ENCODE assay signal across 8 cellular contexts in genomic region chr3:48555949-48556795, GRCh38. TPM values are rescaled to one million over a fixed set of nuclear protein-coding genes. Genes with fewer than 3 reads are reported as not detected.
DNase-seq lines count a peak whose midpoint lies in the region; ATAC-seq, FAIRE-seq and TF ChIP-seq lines count a peak whose summit lies in the region.

No MANE protein-coding gene starts in this region.

- no peak for TF ChIP-seq EP300 in gastroesophageal sphincter (IDR thresholded peaks at IDR 0.05)

- peaks cover 18 to 24% (median 21%) of the 10 kb centered on the region in 3 donors for H3K4me1 Mint-ChIP-seq in T-cell

- H3K4me3 ChIP-seq in gastroesophageal sphincter (peak overlapping the region; percentile 31 to 55), small intestine (ENCODE audit: low read depth in 1 of 2, low read length in 2 of 2) (peak overlapping the region; percentile 51 to 84)

- DNase-seq in DMS53 (lab: John Stamatoyannopoulos, UW) (peak; percentile 29), DMS53 treated with DMSO at 0.1 percent for 48 hours (lab: John Stamatoyannopoulos, UW; ENCODE audit: unreplicated experiment) (no peak), T-cell (peak in 9 of 34 experiments; percentile 6 to 22 (median 12)), small intestine (peak; percentile 19), DMS79 treated with DMSO at 0.1 percent for 48 hours (lab: John Stamatoyannopoulos, UW) (no peak)
- no peak for DNase-seq in NK-92 treated with Interleukin-12 subunit alpha and Interleukin-12 subunit beta, amount 100 ng/mL, for 24 hours (lab: John Stamatoyannopoulos, UW)

- peak in 1 of 2 donors; percentile 15 for TF ChIP-seq POLR2A in gastroesophageal sphincter (IDR thresholded peaks at IDR 0.05)

- no peaks in the 10 kb centered on the region for H3K36me3 Mint-ChIP-seq in T-cell

- ATAC-seq in T-cell (replicated peaks in 1 of 4) (no peak), gastroesophageal sphincter (no peak), GM21515 (IDR thresholded peaks at IDR 0.05; ENCODE audit: unreplicated experiment) (no peak)

- TF ChIP-seq CTCF in gastroesophageal sphincter (IDR thresholded peaks at IDR 0.05), result no peak

- CTCF ChIA-PET in T-cell (lab: Charles Lee), result interaction anchor here (0.6 to 3.2 kb wide), 11 partner anchors 7 to 1663 kb away, joined by 3 to 25 read pairs (median 4); partner anchors contain the start of genes CCDC51 (in 1 of the 2), TMA7 (in 1 of the 2) and WDR6 (in 1 of the 2)

- H3K27me3 ChIP-seq in gastroesophageal sphincter (no peaks in the 10 kb centered on the region), small intestine (ENCODE audit: control insufficient read depth in 2 of 2, insufficient read depth in 2 of 2, low read length in 2 of 2) (no peaks in the 10 kb centered on the region)

- peaks cover 0 to 58% (median 20%) of the 10 kb centered on the region in 3 donors for H3K4me1 ChIP-seq in gastroesophageal sphincter
- peaks cover 0 to 2% of the 10 kb centered on the region in 2 donors for H3K4me1 ChIP-seq in small intestine (ENCODE audit: control insufficient read depth in 2 of 2, insufficient read depth in 1 of 2, low read depth in 1 of 2, low read length in 1 of 2)

- H3K9me3 ChIP-seq in gastroesophageal sphincter (no peaks in the 10 kb centered on the region), small intestine (ENCODE audit: control insufficient read depth, low read depth) (no peaks in the 10 kb centered on the region)

- no peaks in the 10 kb centered on the region for H3K9me3 Mint-ChIP-seq in T-cell

- POLR2A ChIA-PET in T-cell (lab: Charles Lee), result interaction anchor here (0.5 to 0.8 kb wide), 4 partner anchors 49 to 1982 kb away, joined by 3 to 6 read pairs (median 3); partner anchors contain the start of gene CCDC51 (in 1 of the 2)

- H3K27me3 Mint-ChIP-seq in T-cell, result no peaks in the 10 kb centered on the region

- no peak for FAIRE-seq in small intestine (lab: Jason Lieb, UNC)

- H3K27ac ChIP-seq in gastroesophageal sphincter (peak overlapping the region in 3 of 4 donors; percentile 67 to 81 (median 74)), small intestine (ENCODE audit: low read depth in 1 of 2, low read length in 1 of 2) (peak overlapping the region; percentile 13 to 71)

- no peaks in the 10 kb centered on the region for H3K36me3 ChIP-seq in gastroesophageal sphincter
- no peaks in the 10 kb centered on the region for H3K36me3 ChIP-seq in small intestine (ENCODE audit: control insufficient read depth in 2 of 2, insufficient read depth in 2 of 2, low read length in 2 of 2)

- WGBS in gastroesophageal sphincter (ENCODE audit: low coverage in 1 of 2), 2 donors, result 13 to 65% methylated on average over 3 to 13 of the region's 29 CpGs
- WGBS in small intestine, 3 donors, result 4 to 14% (median 13%) methylated on average over 24 to 29 of the region's 29 CpGs

- peak overlapping the region; percentile 79 to 86 for H3K27ac Mint-ChIP-seq in T-cell

- H3K4me3 Mint-ChIP-seq in T-cell, result peak overlapping the region; percentile 76 to 85 (median 82)

RNA-seq across cellular contexts. Expression of gene PFKFB4, which starts 0.4 kb away (rescaled TPM):
- total RNA-seq in T-cell (1 to 10 TPM; 1.8 to 4.2 (median 2.4) TPM), gastroesophageal sphincter (1 to 10 TPM; 1.8 to 2.9 (median 2.4) TPM)
- 10 to 100 TPM; 11.3 to 44.5 (median 17.0) TPM for polyA plus RNA-seq in small intestine

RNA-seq across cellular contexts. Expression of gene UCN2, which starts 7.4 kb away (rescaled TPM):
- total RNA-seq in T-cell, result under 1 TPM in 1 of 5 donors, not detected in 4; 0.16 TPM
- total RNA-seq in gastroesophageal sphincter, result under 1 TPM in 1 of 4 donors, not detected in 3; 0.19 TPM
- under 1 TPM in 1 of 3 donors, not detected in 2; 0.13 TPM for polyA plus RNA-seq in small intestine

RNA-seq across cellular contexts. Expression of gene COL7A1, which starts 39.0 kb away (rescaled TPM):
- 1 to 10 TPM in 3 of 5 donors, under 1 TPM in 2; 0.33 to 2.3 (median 1.3) TPM for total RNA-seq in T-cell
- 1 to 10 TPM; 1.7 to 3.9 (median 1.9) TPM for total RNA-seq in gastroesophageal sphincter
- polyA plus RNA-seq in small intestine, result 10 to 100 TPM in 2 of 3 donors, 1 to 10 TPM in 1; 8.0 to 26.7 (median 11.9) TPM

RNA-seq across cellular contexts. Expression of gene SHISA5, which starts 52.2 kb away (rescaled TPM):
- 100 to 1,000 TPM; 156 to 258 (median 217) TPM for total RNA-seq in T-cell
- 100 to 1,000 TPM in 3 of 4 donors, 10 to 100 TPM in 1; 98.2 to 191 (median 122) TPM for total RNA-seq in gastroesophageal sphincter
- polyA plus RNA-seq in small intestine, result 100 to 1,000 TPM in 1 of 3 donors, 10 to 100 TPM in 2; 68.2 to 135 (median 77.8) TPM

RNA-seq across cellular contexts. Expression of gene UQCRC1, which starts 53.3 kb away (rescaled TPM):
- total RNA-seq in T-cell (100 to 1,000 TPM in 2 of 5 donors, 10 to 100 TPM in 3; 93.0 to 109 (median 98.4) TPM), gastroesophageal sphincter (100 to 1,000 TPM; 195 to 346 (median 302) TPM)
- polyA plus RNA-seq in small intestine, result 100 to 1,000 TPM; 374 to 692 (median 531) TPM

Comparison
In these comparisons a context has a peak if more than half of its experiments do, and no peak if none do; other contexts are left out.
1. DNase-seq: peak in DMS53 (single experiment) and small intestine (single experiment); none in DMS53 treated with DMSO at 0.1 percent for 48 hours (single experiment), DMS79 treated with DMSO at 0.1 percent for 48 hours (single experiment) and NK-92 treated with Interleukin-12 subunit alpha and Interleukin-12 subunit beta, amount 100 ng/mL, for 24 hours (single experiment).